ENCODE assay signal across 1 cellular context in the genomic region with DNA sequence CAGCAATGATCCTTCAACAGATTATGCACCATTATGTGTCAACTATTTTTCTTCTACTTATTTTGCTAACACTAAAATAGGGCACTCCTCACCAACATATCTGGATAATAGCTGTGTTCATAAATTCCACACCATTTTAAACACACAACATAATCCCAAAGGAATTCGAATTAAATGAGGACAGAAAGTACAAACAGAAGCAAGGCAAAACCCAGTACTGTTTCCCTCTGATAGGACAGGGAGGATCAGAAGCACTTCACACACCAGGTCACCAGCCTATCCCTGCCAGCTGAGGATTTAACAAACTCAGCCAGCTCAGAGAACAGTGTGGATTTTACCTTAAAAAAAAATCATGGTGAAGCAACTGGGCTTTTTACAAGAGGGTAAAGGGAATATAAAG.
TF ChIP-seq lines count a peak whose summit lies in the region.

No MANE protein-coding gene starts in this region.

TF ChIP-seq in HepG2, 621 proteins besides CTCF, POLR2A, EP300 and RAD21:
- TF ChIP-seq, protein P1, sequence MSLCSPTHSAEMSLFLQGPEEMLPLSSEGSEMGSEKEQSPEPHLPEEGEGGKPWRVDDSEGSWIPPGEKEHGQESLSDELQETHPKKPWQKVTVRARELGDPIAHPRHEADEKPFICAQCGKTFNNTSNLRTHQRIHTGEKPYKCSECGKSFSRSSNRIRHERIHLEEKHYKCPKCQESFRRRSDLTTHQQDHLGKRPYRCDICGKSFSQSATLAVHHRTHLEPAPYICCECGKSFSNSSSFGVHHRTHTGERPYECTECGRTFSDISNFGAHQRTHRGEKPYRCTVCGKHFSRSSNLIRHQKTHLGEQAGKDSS (CRISPR knock-in tag; IDR thresholded peaks at IDR 0.05; ENCODE audit: borderline replicate concordance, low read depth) = no peak
- no peak for TF ChIP-seq NFE2L2 (IDR thresholded peaks at IDR 0.05; ENCODE audit: low read length)
- TF ChIP-seq SP140L (CRISPR knock-in tag; IDR thresholded peaks at IDR 0.05; ENCODE audit: borderline replicate concordance) = no peak
- no peak for TF ChIP-seq ZNF274 (CRISPR knock-in tag; IDR thresholded peaks at IDR 0.05)
- TF ChIP-seq, protein P2, sequence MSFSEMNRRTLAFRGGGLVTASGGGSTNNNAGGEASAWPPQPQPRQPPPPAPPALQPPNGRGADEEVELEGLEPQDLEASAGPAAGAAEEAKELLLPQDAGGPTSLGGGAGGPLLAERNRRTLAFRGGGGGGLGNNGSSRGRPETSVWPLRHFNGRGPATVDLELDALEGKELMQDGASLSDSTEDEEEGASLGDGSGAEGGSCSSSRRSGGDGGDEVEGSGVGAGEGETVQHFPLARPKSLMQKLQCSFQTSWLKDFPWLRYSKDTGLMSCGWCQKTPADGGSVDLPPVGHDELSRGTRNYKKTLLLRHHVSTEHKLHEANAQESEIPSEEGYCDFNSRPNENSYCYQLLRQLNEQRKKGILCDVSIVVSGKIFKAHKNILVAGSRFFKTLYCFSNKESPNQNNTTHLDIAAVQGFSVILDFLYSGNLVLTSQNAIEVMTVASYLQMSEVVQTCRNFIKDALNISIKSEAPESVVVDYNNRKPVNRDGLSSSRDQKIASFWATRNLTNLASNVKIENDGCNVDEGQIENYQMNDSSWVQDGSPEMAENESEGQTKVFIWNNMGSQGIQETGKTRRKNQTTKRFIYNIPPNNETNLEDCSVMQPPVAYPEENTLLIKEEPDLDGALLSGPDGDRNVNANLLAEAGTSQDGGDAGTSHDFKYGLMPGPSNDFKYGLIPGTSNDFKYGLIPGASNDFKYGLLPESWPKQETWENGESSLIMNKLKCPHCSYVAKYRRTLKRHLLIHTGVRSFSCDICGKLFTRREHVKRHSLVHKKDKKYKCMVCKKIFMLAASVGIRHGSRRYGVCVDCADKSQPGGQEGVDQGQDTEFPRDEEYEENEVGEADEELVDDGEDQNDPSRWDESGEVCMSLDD (CRISPR knock-in tag; IDR thresholded peaks at IDR 0.05; ENCODE audit: borderline replicate concordance) = no peak
- TF ChIP-seq, protein P3, sequence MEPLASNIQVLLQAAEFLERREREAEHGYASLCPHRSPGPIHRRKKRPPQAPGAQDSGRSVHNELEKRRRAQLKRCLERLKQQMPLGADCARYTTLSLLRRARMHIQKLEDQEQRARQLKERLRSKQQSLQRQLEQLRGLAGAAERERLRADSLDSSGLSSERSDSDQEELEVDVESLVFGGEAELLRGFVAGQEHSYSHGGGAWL (CRISPR knock-in tag; IDR thresholded peaks at IDR 0.05) = no peak
- TF ChIP-seq STAG1 (CRISPR knock-in tag; IDR thresholded peaks at IDR 0.05) = no peak
- no peak for TF ChIP-seq NFKB2 (CRISPR knock-in tag; IDR thresholded peaks at IDR 0.05; ENCODE audit: borderline replicate concordance)
- no peak for TF ChIP-seq ZNF772 (CRISPR knock-in tag; IDR thresholded peaks at IDR 0.05)
- TF ChIP-seq, protein P4, sequence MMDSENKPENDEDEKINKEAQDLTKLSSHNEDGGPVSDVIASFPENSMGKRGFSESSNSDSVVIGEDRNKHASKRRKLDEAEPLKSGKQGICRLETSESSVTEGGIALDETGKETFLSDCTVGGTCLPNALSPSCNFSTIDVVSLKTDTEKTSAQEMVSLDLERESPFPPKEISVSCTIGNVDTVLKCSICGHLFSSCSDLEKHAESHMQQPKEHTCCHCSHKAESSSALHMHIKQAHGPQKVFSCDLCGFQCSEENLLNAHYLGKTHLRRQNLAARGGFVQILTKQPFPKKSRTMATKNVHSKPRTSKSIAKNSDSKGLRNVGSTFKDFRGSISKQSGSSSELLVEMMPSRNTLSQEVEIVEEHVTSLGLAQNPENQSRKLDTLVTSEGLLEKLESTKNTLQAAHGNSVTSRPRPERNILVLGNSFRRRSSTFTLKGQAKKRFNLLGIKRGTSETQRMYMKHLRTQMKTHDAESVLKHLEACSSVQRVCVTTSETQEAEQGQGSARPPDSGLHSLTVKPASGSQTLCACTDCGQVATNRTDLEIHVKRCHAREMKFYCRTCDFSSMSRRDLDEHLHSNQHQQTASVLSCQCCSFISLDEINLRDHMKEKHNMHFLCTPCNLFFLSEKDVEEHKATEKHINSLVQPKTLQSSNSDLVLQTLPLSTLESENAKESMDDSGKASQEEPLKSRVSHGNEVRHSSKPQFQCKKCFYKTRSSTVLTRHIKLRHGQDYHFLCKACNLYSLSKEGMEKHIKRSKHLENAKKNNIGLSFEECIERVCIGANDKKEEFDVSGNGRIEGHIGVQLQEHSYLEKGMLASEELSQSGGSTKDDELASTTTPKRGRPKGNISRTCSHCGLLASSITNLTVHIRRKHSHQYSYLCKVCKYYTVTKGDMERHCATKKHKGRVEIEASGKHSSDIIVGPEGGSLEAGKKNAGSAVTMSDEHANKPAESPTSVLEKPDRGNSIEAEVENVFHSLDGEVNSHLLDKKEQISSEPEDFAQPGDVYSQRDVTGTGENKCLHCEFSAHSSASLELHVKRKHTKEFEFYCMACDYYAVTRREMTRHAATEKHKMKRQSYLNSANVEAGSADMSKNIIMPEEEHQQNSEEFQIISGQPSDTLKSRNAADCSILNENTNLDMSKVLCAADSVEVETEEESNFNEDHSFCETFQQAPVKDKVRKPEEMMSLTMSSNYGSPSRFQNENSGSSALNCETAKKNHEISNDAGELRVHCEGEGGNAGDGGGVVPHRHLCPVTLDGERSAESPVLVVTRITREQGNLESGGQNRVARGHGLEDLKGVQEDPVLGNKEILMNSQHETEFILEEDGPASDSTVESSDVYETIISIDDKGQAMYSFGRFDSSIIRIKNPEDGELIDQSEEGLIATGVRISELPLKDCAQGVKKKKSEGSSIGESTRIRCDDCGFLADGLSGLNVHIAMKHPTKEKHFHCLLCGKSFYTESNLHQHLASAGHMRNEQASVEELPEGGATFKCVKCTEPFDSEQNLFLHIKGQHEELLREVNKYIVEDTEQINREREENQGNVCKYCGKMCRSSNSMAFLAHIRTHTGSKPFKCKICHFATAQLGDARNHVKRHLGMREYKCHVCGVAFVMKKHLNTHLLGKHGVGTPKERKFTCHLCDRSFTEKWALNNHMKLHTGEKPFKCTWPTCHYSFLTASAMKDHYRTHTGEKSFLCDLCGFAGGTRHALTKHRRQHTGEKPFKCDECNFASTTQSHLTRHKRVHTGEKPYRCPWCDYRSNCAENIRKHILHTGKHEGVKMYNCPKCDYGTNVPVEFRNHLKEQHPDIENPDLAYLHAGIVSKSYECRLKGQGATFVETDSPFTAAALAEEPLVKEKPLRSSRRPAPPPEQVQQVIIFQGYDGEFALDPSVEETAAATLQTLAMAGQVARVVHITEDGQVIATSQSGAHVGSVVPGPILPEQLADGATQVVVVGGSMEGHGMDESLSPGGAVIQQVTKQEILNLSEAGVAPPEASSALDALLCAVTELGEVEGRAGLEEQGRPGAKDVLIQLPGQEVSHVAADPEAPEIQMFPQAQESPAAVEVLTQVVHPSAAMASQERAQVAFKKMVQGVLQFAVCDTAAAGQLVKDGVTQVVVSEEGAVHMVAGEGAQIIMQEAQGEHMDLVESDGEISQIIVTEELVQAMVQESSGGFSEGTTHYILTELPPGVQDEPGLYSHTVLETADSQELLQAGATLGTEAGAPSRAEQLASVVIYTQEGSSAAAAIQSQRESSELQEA (CRISPR knock-in tag; IDR thresholded peaks at IDR 0.05; ENCODE audit: not compliant biosample characterization) = no peak
- TF ChIP-seq ZNF224 (CRISPR knock-in tag; IDR thresholded peaks at IDR 0.05) = no peak
- TF ChIP-seq DNMT1 (CRISPR knock-in tag; IDR thresholded peaks at IDR 0.05) = no peak
